ENCODE assay signal across 11 cellular contexts in genomic region chr11:2951235-2952110, GRCh38. TPM values are rescaled to one million over a fixed set of nuclear protein-coding genes. Genes with fewer than 3 reads are reported as not detected.
A peak's percentile ranks its signal among the peaks of the same experiment; 100 is the strongest.
DNase-seq lines count a peak whose midpoint lies in the region; ATAC-seq and TF ChIP-seq lines count a peak whose summit lies in the region.
"Had no signal": no experiment of that assay in that cellular context is flagged by ENCODE, and none has a peak within 500 bp of the region (broad histone marks: within the 10 kb centered on the region; RNA-seq: fewer than 3 reads in every experiment).

No MANE protein-coding gene starts in this region.

- H3K36me3 ChIP-seq in ovary: no peaks in the 10 kb centered on the region

- peaks cover 49% of the 10 kb centered on the region for H3K4me1 Mint-ChIP-seq in stimulated activated naive CD8-positive, alpha-beta T cell treated with anti-CD3 and anti-CD28 coated beads, Interleukin-15, Interleukin-2, amounts not matched to agents 100 ng/mL and 50 ng/mL, for 24 hours (ENCODE audit: low read depth)
- H3K4me1 Mint-ChIP-seq in activated CD8-positive, alpha-beta T cell treated with anti-CD3 and anti-CD28 coated beads for 36 hours (ENCODE audit: low read depth): peaks cover 54% of the 10 kb centered on the region
- H3K4me1 Mint-ChIP-seq in CD4-positive, alpha-beta T cell (ENCODE audit: low read depth): peaks cover 43% of the 10 kb centered on the region

- peak overlapping the region; percentile 70 for H3K27ac Mint-ChIP-seq in stimulated activated naive CD8-positive, alpha-beta T cell treated with anti-CD3 and anti-CD28 coated beads, Interleukin-15, Interleukin-2, amounts not matched to agents 100 ng/mL and 50 ng/mL, for 24 hours
- H3K27ac Mint-ChIP-seq in activated CD8-positive, alpha-beta T cell treated with anti-CD3 and anti-CD28 coated beads for 36 hours: peak overlapping the region; percentile 67
- no peak overlapping the region for H3K27ac Mint-ChIP-seq in CD4-positive, alpha-beta T cell

- no peak for DNase-seq in stimulated activated naive CD8-positive, alpha-beta T cell treated with anti-CD3 and anti-CD28 coated beads, Interleukin-15, Interleukin-2, amounts not matched to agents 100 U/mL and 50 U/mL, for 24 hours
- no peak for DNase-seq in activated CD8-positive, alpha-beta T cell treated with anti-CD3 and anti-CD28 coated beads for 36 hours
- DNase-seq in fibroblast of the aortic adventitia (ENCODE audit: low read depth): peak; percentile 28
- no peak for DNase-seq in ovary
- DNase-seq in midbrain (lab: John Stamatoyannopoulos, UW): no peak
- no peak for DNase-seq in GOT3 (lab: John Stamatoyannopoulos, UW)
- DNase-seq in CD4-positive, alpha-beta T cell: no peak
- DNase-seq: NCI-H2081 treated with DMSO at 0.1 percent for 48 hours, small intestine had no signal

- no peak for TF ChIP-seq POLR2A in ovary (IDR thresholded peaks at IDR 0.05)

- H3K4me3 Mint-ChIP-seq in stimulated activated naive CD8-positive, alpha-beta T cell treated with anti-CD3 and anti-CD28 coated beads, Interleukin-15, Interleukin-2, amounts not matched to agents 100 ng/mL and 50 ng/mL, for 24 hours: no peak overlapping the region
- H3K4me3 Mint-ChIP-seq in activated CD8-positive, alpha-beta T cell treated with anti-CD3 and anti-CD28 coated beads for 36 hours: no peak overlapping the region
- H3K4me3 Mint-ChIP-seq in CD4-positive, alpha-beta T cell: no peak overlapping the region

- TF ChIP-seq EP300 in ovary (IDR thresholded peaks at IDR 0.05): no peak

- peaks cover 92% of the 10 kb centered on the region for H3K36me3 Mint-ChIP-seq in stimulated activated naive CD8-positive, alpha-beta T cell treated with anti-CD3 and anti-CD28 coated beads, Interleukin-15, Interleukin-2, amounts not matched to agents 100 ng/mL and 50 ng/mL, for 24 hours (ENCODE audit: low read depth)
- H3K36me3 Mint-ChIP-seq in activated CD8-positive, alpha-beta T cell treated with anti-CD3 and anti-CD28 coated beads for 36 hours (ENCODE audit: low read depth): peaks cover 69% of the 10 kb centered on the region
- H3K36me3 Mint-ChIP-seq in CD4-positive, alpha-beta T cell (ENCODE audit: low read depth): peaks cover 100% of the 10 kb centered on the region

- POLR2A ChIA-PET in activated CD8-positive, alpha-beta T cell treated with anti-CD3 and anti-CD28 coated beads for 36 hours (lab: Charles Lee): interaction anchor here (1.1 to 2.8 kb wide), 4 partner anchors 9 to 20 kb away, joined by 3 to 11 read pairs (median 4); no protein-coding TSS in a partner anchor
- POLR2A ChIA-PET in CD4-positive, alpha-beta T cell (lab: Charles Lee): no interaction called here

- no peaks in the 10 kb centered on the region for H3K27me3 ChIP-seq in ovary
- no peaks in the 10 kb centered on the region for H3K27me3 ChIP-seq in CD4-positive, alpha-beta T cell (ENCODE audit: control insufficient read depth, insufficient read depth, low read length)

- no peak for ATAC-seq in stimulated activated naive CD8-positive, alpha-beta T cell treated with anti-CD3 and anti-CD28 coated beads, Interleukin-15, Interleukin-2, amounts not matched to agents 100 U/mL and 50 U/mL, for 24 hours
- no peak for ATAC-seq in activated CD8-positive, alpha-beta T cell treated with anti-CD3 and anti-CD28 coated beads for 36 hours
- no peak for ATAC-seq in CD4-positive, alpha-beta T cell (ENCODE audit: poor library complexity)
- ATAC-seq: left lobe of liver had no signal

- no peak for TF ChIP-seq CTCF in activated CD8-positive, alpha-beta T cell treated with anti-CD3 and anti-CD28 coated beads for 36 hours (IDR thresholded peaks at IDR 0.05)
- no peak for TF ChIP-seq CTCF in fibroblast of the aortic adventitia (IDR thresholded peaks at IDR 0.05; ENCODE audit: insufficient read depth, low read length)
- TF ChIP-seq CTCF in ovary (IDR thresholded peaks at IDR 0.05): no peak
- no peak for TF ChIP-seq CTCF in CD4-positive, alpha-beta T cell (IDR thresholded peaks at IDR 0.05)

- CTCF ChIA-PET in activated CD8-positive, alpha-beta T cell treated with anti-CD3 and anti-CD28 coated beads for 36 hours (lab: Charles Lee): interaction anchor here (1.0 kb wide), 1 partner anchor 418 kb away, joined by 3 read pairs; no protein-coding TSS in a partner anchor
- CTCF ChIA-PET in CD4-positive, alpha-beta T cell (lab: Charles Lee): no interaction called here

- no peaks in the 10 kb centered on the region for H3K9me3 Mint-ChIP-seq in stimulated activated naive CD8-positive, alpha-beta T cell treated with anti-CD3 and anti-CD28 coated beads, Interleukin-15, Interleukin-2, amounts not matched to agents 100 ng/mL and 50 ng/mL, for 24 hours
- no peaks in the 10 kb centered on the region for H3K9me3 Mint-ChIP-seq in activated CD8-positive, alpha-beta T cell treated with anti-CD3 and anti-CD28 coated beads for 36 hours
- no peaks in the 10 kb centered on the region for H3K9me3 Mint-ChIP-seq in CD4-positive, alpha-beta T cell

- H3K27ac ChIP-seq in ovary: no peak overlapping the region
- no peak overlapping the region for H3K27ac ChIP-seq in CD4-positive, alpha-beta T cell (ENCODE audit: low read depth, low read length)

- no peaks in the 10 kb centered on the region for H3K27me3 Mint-ChIP-seq in stimulated activated naive CD8-positive, alpha-beta T cell treated with anti-CD3 and anti-CD28 coated beads, Interleukin-15, Interleukin-2, amounts not matched to agents 100 ng/mL and 50 ng/mL, for 24 hours
- no peaks in the 10 kb centered on the region for H3K27me3 Mint-ChIP-seq in activated CD8-positive, alpha-beta T cell treated with anti-CD3 and anti-CD28 coated beads for 36 hours
- no peaks in the 10 kb centered on the region for H3K27me3 Mint-ChIP-seq in CD4-positive, alpha-beta T cell

- 70 to 82% (median 71%) methylated on average over 9 of the region's 9 CpGs for WGBS in ovary, 3 donors

- no peaks in the 10 kb centered on the region for H3K4me1 ChIP-seq in ovary (ENCODE audit: insufficient read depth)

- H3K4me3 ChIP-seq in fibroblast of the aortic adventitia (ENCODE audit: low read depth, low read length): no peak overlapping the region
- H3K4me3 ChIP-seq in ovary: no peak overlapping the region

- no peaks in the 10 kb centered on the region for H3K9me3 ChIP-seq in ovary
- H3K9me3 ChIP-seq in CD4-positive, alpha-beta T cell (ENCODE audit: control insufficient read depth, low read length): no peaks in the 10 kb centered on the region

- intact Hi-C loops in activated CD8-positive, alpha-beta T cell treated with anti-CD3 and anti-CD28 coated beads for 36 hours (cut with micrococcal nuclease): no loop called here
- intact Hi-C loops in ovary (cut with DNase I): no loop called here
- intact Hi-C loops in CD4-positive, alpha-beta T cell (cut with DNase I, micrococcal nuclease): no loop called here

RNA-seq across cellular contexts. Expression of gene PHLDA2, which starts 22.3 kb away (rescaled TPM):
- total RNA-seq in activated CD8-positive, alpha-beta T cell treated with anti-CD3 and anti-CD28 coated beads for 36 hours: 1 to 10 TPM; 3.6 to 3.7 TPM
- total RNA-seq in fibroblast of the aortic adventitia (ENCODE audit: low replicate concordance): 1.2 and 3.8 TPM in 2 replicates
- total RNA-seq in ovary: 10 to 100 TPM in 1 of 7 donors, 1 to 10 TPM in 3, under 1 TPM in 3; 0.60 to 11.3 (median 1.7) TPM
- 1 to 10 TPM in 1 of 2 donors, not detected in 1; 4.4 TPM for polyA plus RNA-seq in ovary
- total RNA-seq in CD4-positive, alpha-beta T cell: 1 to 10 TPM; 1.1 to 1.3 TPM

RNA-seq across cellular contexts. Expression of gene NAP1L4, which starts 40.7 kb away (rescaled TPM):
- total RNA-seq in activated CD8-positive, alpha-beta T cell treated with anti-CD3 and anti-CD28 coated beads for 36 hours: 100 to 1,000 TPM; 212 to 223 TPM
- total RNA-seq in fibroblast of the aortic adventitia (ENCODE audit: low replicate concordance): 99.6 and 111 TPM in 2 replicates
- total RNA-seq in ovary: 100 to 1,000 TPM in 6 of 7 donors, 10 to 100 TPM in 1; 71.3 to 136 (median 102) TPM
- polyA plus RNA-seq in ovary: 100 to 1,000 TPM in 1 of 2 donors, 10 to 100 TPM in 1; 54.4 to 112 TPM
- total RNA-seq in CD4-positive, alpha-beta T cell: 100 to 1,000 TPM; 262 to 285 TPM
